ENCODE assay signal across 1 cellular context in the genomic region with DNA sequence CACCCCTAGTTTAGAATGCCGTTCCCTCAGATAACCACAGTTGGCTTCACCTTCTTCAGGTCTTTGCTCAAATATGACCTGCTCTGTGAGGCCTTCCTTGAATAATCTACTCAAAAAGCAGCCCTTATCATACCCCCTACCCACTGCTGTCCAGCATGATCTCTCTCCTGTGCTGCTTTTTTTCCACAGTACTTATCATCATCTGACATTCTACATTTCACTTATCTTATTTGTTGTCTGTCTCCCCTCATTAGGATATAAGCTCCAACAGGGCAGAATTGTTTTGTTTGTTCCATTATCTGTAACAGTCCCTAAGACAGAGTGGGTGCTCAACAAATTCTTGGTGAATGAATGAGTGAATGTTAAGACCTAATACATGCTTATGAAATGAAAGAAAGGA.
TF ChIP-seq lines count a peak whose summit lies in the region.

No MANE protein-coding gene starts in this region.

TF ChIP-seq in IMR-90, 13 proteins besides CTCF, POLR2A, EP300 and RAD21:
- TF ChIP-seq MXI1 (IDR thresholded peaks at IDR 0.05; ENCODE audit: borderline replicate concordance, low read depth, low read length) (no peak), MAZ (IDR thresholded peaks at IDR 0.05; ENCODE audit: borderline replicate concordance, low read depth, low read length) (no peak), USF2 (IDR thresholded peaks at IDR 0.05; ENCODE audit: low read depth, low read length) (no peak), RFX5 (IDR thresholded peaks at IDR 0.05; ENCODE audit: low read depth, low read length) (no peak), CEBPB (IDR thresholded peaks at IDR 0.05; ENCODE audit: low read depth, low read length) (no peak), MAFK (IDR thresholded peaks at IDR 0.05; ENCODE audit: low read depth, low read length) (no peak), RCOR1 (IDR thresholded peaks at IDR 0.05; ENCODE audit: insufficient replicate concordance, low read length) (no peak)
TF ChIP-seq in IMR-90: peak in this region for 0.
